1 cellular context compared by ENCODE assay signal in genomic region chr9:78235771-78236510, GRCh38.
A peak's percentile ranks its signal among the peaks of the same experiment; 100 is the strongest.
TF ChIP-seq lines count a peak whose summit lies in the region.

Gene CEP78 (plus strand): TSS chr9:78236075. CDS start chr9:78236351, 276 bp downstream.

TF ChIP-seq in H1, 55 proteins besides CTCF, POLR2A, EP300 and RAD21 (continued from another document):
- TF ChIP-seq CHD7 (IDR thresholded peaks at IDR 0.05; ENCODE audit: insufficient replicate concordance, low read length) (no peak), YY1 (IDR thresholded peaks at IDR 0.05; ENCODE audit: low read depth, low read length) (no peak), SRF (IDR thresholded peaks at IDR 0.05; ENCODE audit: low read depth, low read length) (no peak), EGR1 (IDR thresholded peaks at IDR 0.05; ENCODE audit: borderline replicate concordance, low read depth, low read length) (peak; percentile 16; the same call in 1 of the 2 replicates), TEAD4 (IDR thresholded peaks at IDR 0.05; ENCODE audit: low read depth, low read length) (no peak), NRF1 (IDR thresholded peaks at IDR 0.05; ENCODE audit: low read depth, low read length) (no peak), GABPA (IDR thresholded peaks at IDR 0.05; ENCODE audit: borderline replicate concordance, insufficient read depth, low read length) (no peak), CTBP2 (IDR thresholded peaks at IDR 0.05; ENCODE audit: borderline replicate concordance, insufficient read depth, insufficient read length, low read length) (no peak), CHD1 (IDR thresholded peaks at IDR 0.05; ENCODE audit: low read depth, low read length) (no peak), RBBP5 (IDR thresholded peaks at IDR 0.05; ENCODE audit: borderline replicate concordance, low read depth, low read length) (peak; percentile 72), CHD2 (IDR thresholded peaks at IDR 0.05; ENCODE audit: low read length) (no peak), ASH2L (IDR thresholded peaks at IDR 0.05; ENCODE audit: low read length) (peak; percentile 78), HDAC2 (IDR thresholded peaks at IDR 0.05; ENCODE audit: borderline replicate concordance in 1 of 2, low read depth in 2 of 2, low read length in 2 of 2) (peak in 1 of 2 experiments; percentile 37; a peak in 1 of 4 replicates), SUZ12 (IDR thresholded peaks at IDR 0.05; ENCODE audit: low read length) (no peak), SIN3A (conservative IDR thresholded peaks at IDR 0.05 in 1 of 2, IDR thresholded peaks at IDR 0.05 in 1 of 2; ENCODE audit: low read depth in 1 of 2, low read length in 2 of 2) (no peak; a peak in 1 of 4 replicates), CBX5 (IDR thresholded peaks at IDR 0.05; ENCODE audit: low read depth, low read length) (no peak), KDM4A (IDR thresholded peaks at IDR 0.05; ENCODE audit: low read depth, low read length, severe bottlenecking) (peak; percentile 96), SP2 (IDR thresholded peaks at IDR 0.05; ENCODE audit: low read length) (no peak), NANOG (IDR thresholded peaks at IDR 0.05; ENCODE audit: insufficient read depth, low read depth, low read length, poor library complexity, severe bottlenecking) (no peak), BRCA1 (IDR thresholded peaks at IDR 0.05; ENCODE audit: low read depth, low read length) (no peak), CREB1 (IDR thresholded peaks at IDR 0.05) (peak; percentile 92), POLR2AphosphoS5 (IDR thresholded peaks at IDR 0.05; ENCODE audit: low read depth, low read length) (peak; percentile 93), TBP (IDR thresholded peaks at IDR 0.05; ENCODE audit: low read depth, low read length) (peak; percentile 70), ATF3 (IDR thresholded peaks at IDR 0.05; ENCODE audit: insufficient read depth, low read depth, low read length) (no peak), EZH2 (IDR thresholded peaks at IDR 0.05; ENCODE audit: low read depth, low read length, severe bottlenecking) (peak; percentile 29), SP4 (IDR thresholded peaks at IDR 0.05; ENCODE audit: low read length) (no peak), KDM1A (IDR thresholded peaks at IDR 0.05; ENCODE audit: borderline replicate concordance, low read length) (no peak), ZNF274 (IDR thresholded peaks at IDR 0.05; ENCODE audit: borderline replicate concordance, extremely low read depth, low read length) (no peak), JUN (IDR thresholded peaks at IDR 0.05; ENCODE audit: low read depth, low read length) (no peak), TAF1 (IDR thresholded peaks at IDR 0.05; ENCODE audit: low read depth, low read length) (peak; percentile 79), FOSL1 (IDR thresholded peaks at IDR 0.05; ENCODE audit: insufficient read depth, low read depth, low read length) (no peak), BACH1 (IDR thresholded peaks at IDR 0.05; ENCODE audit: low read length) (no peak), BCL11A (IDR thresholded peaks at IDR 0.05; ENCODE audit: low read depth in 2 of 2, low read length in 2 of 2) (no peak), JUND (IDR thresholded peaks at IDR 0.05; ENCODE audit: low read length) (no peak), POU5F1 (IDR thresholded peaks at IDR 0.05; ENCODE audit: low read depth, low read length) (no peak), RXRA (IDR thresholded peaks at IDR 0.05; ENCODE audit: insufficient read depth, low read depth, low read length) (no peak), CEBPB (IDR thresholded peaks at IDR 0.05; ENCODE audit: low read depth, low read length) (peak; percentile 56), KDM5A (IDR thresholded peaks at IDR 0.05; ENCODE audit: low read length) (no peak), TAF7 (optimal IDR thresholded peaks at IDR 0.05; ENCODE audit: borderline replicate concordance, low read depth, low read length) (peak; percentile 18), CBX8 (IDR thresholded peaks at IDR 0.05; ENCODE audit: borderline replicate concordance, low read depth, low read length) (no peak), SIRT6 (IDR thresholded peaks at IDR 0.05; ENCODE audit: low read length) (no peak), TCF12 (IDR thresholded peaks at IDR 0.05; ENCODE audit: low read depth, low read length) (no peak), SIX5 (IDR thresholded peaks at IDR 0.05; ENCODE audit: low read depth, low read length) (no peak), GTF2F1 (IDR thresholded peaks at IDR 0.05; ENCODE audit: borderline replicate concordance, low read depth, low read length) (no peak)
- TF ChIP-seq, protein P1, sequence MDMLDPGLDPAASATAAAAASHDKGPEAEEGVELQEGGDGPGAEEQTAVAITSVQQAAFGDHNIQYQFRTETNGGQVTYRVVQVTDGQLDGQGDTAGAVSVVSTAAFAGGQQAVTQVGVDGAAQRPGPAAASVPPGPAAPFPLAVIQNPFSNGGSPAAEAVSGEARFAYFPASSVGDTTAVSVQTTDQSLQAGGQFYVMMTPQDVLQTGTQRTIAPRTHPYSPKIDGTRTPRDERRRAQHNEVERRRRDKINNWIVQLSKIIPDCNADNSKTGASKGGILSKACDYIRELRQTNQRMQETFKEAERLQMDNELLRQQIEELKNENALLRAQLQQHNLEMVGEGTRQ (IDR thresholded peaks at IDR 0.05; ENCODE audit: low read length) = no peak
- TF ChIP-seq, protein P2, sequence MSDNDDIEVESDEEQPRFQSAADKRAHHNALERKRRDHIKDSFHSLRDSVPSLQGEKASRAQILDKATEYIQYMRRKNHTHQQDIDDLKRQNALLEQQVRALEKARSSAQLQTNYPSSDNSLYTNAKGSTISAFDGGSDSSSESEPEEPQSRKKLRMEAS (IDR thresholded peaks at IDR 0.05) = peak; percentile 75; the same call in 1 of the 2 replicates
- TF ChIP-seq, protein P3, sequence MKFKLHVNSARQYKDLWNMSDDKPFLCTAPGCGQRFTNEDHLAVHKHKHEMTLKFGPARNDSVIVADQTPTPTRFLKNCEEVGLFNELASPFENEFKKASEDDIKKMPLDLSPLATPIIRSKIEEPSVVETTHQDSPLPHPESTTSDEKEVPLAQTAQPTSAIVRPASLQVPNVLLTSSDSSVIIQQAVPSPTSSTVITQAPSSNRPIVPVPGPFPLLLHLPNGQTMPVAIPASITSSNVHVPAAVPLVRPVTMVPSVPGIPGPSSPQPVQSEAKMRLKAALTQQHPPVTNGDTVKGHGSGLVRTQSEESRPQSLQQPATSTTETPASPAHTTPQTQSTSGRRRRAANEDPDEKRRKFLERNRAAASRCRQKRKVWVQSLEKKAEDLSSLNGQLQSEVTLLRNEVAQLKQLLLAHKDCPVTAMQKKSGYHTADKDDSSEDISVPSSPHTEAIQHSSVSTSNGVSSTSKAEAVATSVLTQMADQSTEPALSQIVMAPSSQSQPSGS (IDR thresholded peaks at IDR 0.05; ENCODE audit: low read length) = no peak
